ENCODE assay signal across 9 cellular contexts in genomic region chr2:121479882-121480522, GRCh38. TPM values are rescaled to one million over a fixed set of nuclear protein-coding genes. Genes with fewer than 3 reads are reported as not detected.
DNase-seq lines count a peak whose midpoint lies in the region; ATAC-seq and TF ChIP-seq lines count a peak whose summit lies in the region.
"Had no signal": no experiment of that assay in that cellular context is flagged by ENCODE, and none has a peak within 500 bp of the region (broad histone marks: within the 10 kb centered on the region; RNA-seq: fewer than 3 reads in every experiment).

No MANE protein-coding gene starts in this region.

- DNase-seq in AG09309 (ENCODE audit: low read depth) (no peak), WTC11 (ENCODE audit: low spot score) (peak; percentile 61), kidney glomerular epithelial cell (lab: John Stamatoyannopoulos, UW) (peak; percentile 59), SHP77 treated with DMSO at 0.1 percent for 48 hours (lab: John Stamatoyannopoulos, UW) (no peak), foreskin melanocyte (no peak)
- DNase-seq in activated naive CD8-positive, alpha-beta T cell treated with anti-CD3 and anti-CD28 coated beads, Interleukin-2, amount 50 U/mL, for 24 hours, result no peak
- DNase-seq: MV-4-11 had no signal

- no peaks in the 10 kb centered on the region for H3K27me3 ChIP-seq in HUES48 (ENCODE audit: control insufficient read depth, insufficient read depth, low read length)

- H3K9ac ChIP-seq in HUES48 (ENCODE audit: low read depth, low read length), result no peak overlapping the region

- peak; percentile 22 for TF ChIP-seq CTCF in AG09309 (IDR thresholded peaks at IDR 0.05; ENCODE audit: control insufficient read depth, insufficient read depth, low read depth, low read length, missing control alignments)
- no peak for TF ChIP-seq CTCF in WTC11 (IDR thresholded peaks at IDR 0.05)

- H3K4me1 ChIP-seq in HUES48 (ENCODE audit: control insufficient read depth, insufficient read depth, low read length), result peaks cover 14% of the 10 kb centered on the region; the same call in 1 of the 2 replicates

- peak overlapping the region; percentile 24 for H3K27ac ChIP-seq in HUES48 (ENCODE audit: low read depth, low read length)

- no peak overlapping the region for H3K4me3 ChIP-seq in AG09309 (ENCODE audit: control insufficient read depth, low read depth, low read length)
- no peak overlapping the region for H3K4me3 ChIP-seq in HUES48 (ENCODE audit: low read depth, low read length)

- H3K4me3 Mint-ChIP-seq in WTC11, result no peak overlapping the region
- H3K4me3 Mint-ChIP-seq in activated naive CD8-positive, alpha-beta T cell treated with anti-CD3 and anti-CD28 coated beads, Interleukin-2, amount 50 U/mL, for 24 hours, result no peak overlapping the region

- H3K9me3 ChIP-seq in HUES48 (ENCODE audit: control insufficient read depth, insufficient read depth, low read length), result no peaks in the 10 kb centered on the region

- H3K27me3 Mint-ChIP-seq in WTC11 (ENCODE audit: low read depth), result no peaks in the 10 kb centered on the region
- H3K27me3 Mint-ChIP-seq in activated naive CD8-positive, alpha-beta T cell treated with anti-CD3 and anti-CD28 coated beads, Interleukin-2, amount 50 U/mL, for 24 hours, result no peaks in the 10 kb centered on the region

- ATAC-seq in WTC11, result peak; percentile 91
- ATAC-seq in GM21723 (IDR thresholded peaks at IDR 0.05; ENCODE audit: unreplicated experiment), result no peak
- ATAC-seq in activated naive CD8-positive, alpha-beta T cell treated with anti-CD3 and anti-CD28 coated beads, Interleukin-2, amount 50 U/mL, for 24 hours, result no peak

- no peaks in the 10 kb centered on the region for H3K9me3 Mint-ChIP-seq in WTC11
- no peaks in the 10 kb centered on the region for H3K9me3 Mint-ChIP-seq in activated naive CD8-positive, alpha-beta T cell treated with anti-CD3 and anti-CD28 coated beads, Interleukin-2, amount 50 U/mL, for 24 hours

- CTCF ChIA-PET in WTC11 (lab: Charles Lee), result interaction anchor here (0.6 to 2.1 kb wide), 15 partner anchors 8 to 385 kb away, joined by 3 to 13 read pairs (median 4); no protein-coding TSS in a partner anchor

- H3K36me3 Mint-ChIP-seq in WTC11, result no peaks in the 10 kb centered on the region
- H3K36me3 Mint-ChIP-seq in activated naive CD8-positive, alpha-beta T cell treated with anti-CD3 and anti-CD28 coated beads, Interleukin-2, amount 50 U/mL, for 24 hours (ENCODE audit: low read depth), result peaks cover 5% of the 10 kb centered on the region

- peaks cover 41% of the 10 kb centered on the region for H3K4me1 Mint-ChIP-seq in WTC11
- peaks cover 22% of the 10 kb centered on the region for H3K4me1 Mint-ChIP-seq in activated naive CD8-positive, alpha-beta T cell treated with anti-CD3 and anti-CD28 coated beads, Interleukin-2, amount 50 U/mL, for 24 hours

- no peaks in the 10 kb centered on the region for H3K36me3 ChIP-seq in HUES48 (ENCODE audit: control insufficient read depth, insufficient read depth, low read length)

- peak overlapping the region; percentile 95 for H3K27ac Mint-ChIP-seq in WTC11
- no peak overlapping the region for H3K27ac Mint-ChIP-seq in activated naive CD8-positive, alpha-beta T cell treated with anti-CD3 and anti-CD28 coated beads, Interleukin-2, amount 50 U/mL, for 24 hours

- POLR2A ChIA-PET in WTC11 (lab: Charles Lee), result interaction anchor here (0.5 kb wide), 1 partner anchor 162 kb away, joined by 3 read pairs; no protein-coding TSS in a partner anchor

TF ChIP-seq in WTC11, 78 proteins besides CTCF, POLR2A, EP300 and RAD21:
- TF ChIP-seq ZNF219 (CRISPR knock-in tag; IDR thresholded peaks at IDR 0.05; ENCODE audit: borderline replicate concordance) (no peak), IRF1 (CRISPR knock-in tag; IDR thresholded peaks at IDR 0.05) (no peak), GABPB1 (CRISPR knock-in tag; IDR thresholded peaks at IDR 0.05) (no peak), PREB (CRISPR knock-in tag; IDR thresholded peaks at IDR 0.05; ENCODE audit: borderline replicate concordance) (no peak), FOXK1 (CRISPR knock-in tag; IDR thresholded peaks at IDR 0.05) (no peak), TCF7 (CRISPR knock-in tag; IDR thresholded peaks at IDR 0.05; ENCODE audit: low read depth) (no peak), RORB (CRISPR knock-in tag; IDR thresholded peaks at IDR 0.05) (no peak), GRHL2 (CRISPR knock-in tag; IDR thresholded peaks at IDR 0.05; ENCODE audit: insufficient replicate concordance, severe bottlenecking) (no peak)

RNA-seq across cellular contexts. Expression of gene RNU4ATAC, which starts 50.7 kb away (rescaled TPM):
- total RNA-seq in WTC11 (2021), result not detected in 3 replicates

Comparison
In these comparisons a context has a peak if more than half of its experiments do, and no peak if none do; other contexts are left out.
1. DNase-seq: peak in WTC11 (single experiment) and kidney glomerular epithelial cell (single experiment); none in AG09309 (single experiment), SHP77 treated with DMSO at 0.1 percent for 48 hours (single experiment), foreskin melanocyte (single experiment) and activated naive CD8-positive, alpha-beta T cell treated with anti-CD3 and anti-CD28 coated beads, Interleukin-2, amount 50 U/mL, for 24 hours (single experiment).